16 cellular contexts compared by ENCODE assay signal in genomic region chr3:15694628-15695027, GRCh38.
DNase-seq lines count a peak whose midpoint lies in the region; ATAC-seq, FAIRE-seq and TF ChIP-seq lines count a peak whose summit lies in the region.
"Had no signal": no experiment of that assay in that cellular context is flagged by ENCODE, and none has a peak within 500 bp of the region (broad histone marks: within the 10 kb centered on the region; RNA-seq: fewer than 3 reads in every experiment).

No MANE protein-coding gene starts in this region.

- no peak for TF ChIP-seq RAD21 in K562 (CRISPR knock-in tag; conservative IDR thresholded peaks at IDR 0.05 in 1 of 2, IDR thresholded peaks at IDR 0.05 in 1 of 2)

- 85% methylated on average over 1 of the region's 1 CpG for WGBS in K562 (ENCODE audit: insufficient coverage, low coverage, missing lambda C conversion rate)

- H3K79me2 ChIP-seq in GM23338 (replicated peaks; ENCODE audit: insufficient read depth) (no peaks in the 10 kb centered on the region), K562 (ENCODE audit: control insufficient read depth, insufficient read depth, low read length) (no peaks in the 10 kb centered on the region)

- H3K36me3 ChIP-seq in GM23338 (ENCODE audit: insufficient read depth), result peaks cover 7% of the 10 kb centered on the region; the same call in 1 of the 2 replicates
- peaks cover 45% of the 10 kb centered on the region; the same call in 2 of the 3 replicates for H3K36me3 ChIP-seq in K562 (ENCODE audit: control insufficient read depth, insufficient read depth, low read length)

- H3K4me2 ChIP-seq in GM23338 (no peak overlapping the region), K562 (ENCODE audit: insufficient read depth, low read length) (no peak overlapping the region)
- H3K4me2 ChIP-seq: A549, BLaER1 had no signal

- TF ChIP-seq CTCF in GM23338 (conservative IDR thresholded peaks at IDR 0.05; ENCODE audit: low read depth in 2 of 2) (no peak), K562 (IDR thresholded peaks at IDR 0.05 in 2 of 3, conservative IDR thresholded peaks at IDR 0.05 in 1 of 3; ENCODE audit: insufficient read depth in 2 of 3, low read depth in 1 of 3, low read length in 3 of 3) (no peak), mesothelial cell of epicardium (IDR thresholded peaks at IDR 0.05; ENCODE audit: unreplicated experiment) (no peak)

- H2AFZ ChIP-seq in GM23338, result no peak overlapping the region
- no peak overlapping the region for H2AFZ ChIP-seq in K562 (ENCODE audit: low read depth, low read length)

- H3K27ac Mint-ChIP-seq in GM23338 (peak overlapping the region; percentile 39; the same call in 1 of the 2 replicates), mesothelial cell of epicardium (peak overlapping the region; percentile 59)
- no peak overlapping the region for H3K27ac Mint-ChIP-seq in activated T-cell treated with anti-CD3 and anti-CD28 coated beads, Interleukin-2, amount 50 U/mL, for 24 hours

- H3K9me2 ChIP-seq in GM23338 (ENCODE audit: insufficient read depth), result no peaks in the 10 kb centered on the region

- no peaks in the 10 kb centered on the region for H3K9me3 ChIP-seq in K562 (replicated peaks; ENCODE audit: control insufficient read depth, insufficient read depth, low read depth, low read length)
- H3K9me3 ChIP-seq: A549, BLaER1, HAP-1 had no signal

- ATAC-seq in GM23338, result no peak
- no peak for ATAC-seq in K562
- no peak for ATAC-seq in HG02642 (IDR thresholded peaks at IDR 0.05; ENCODE audit: poor library complexity, unreplicated experiment)
- no peak for ATAC-seq in HG03135 (IDR thresholded peaks at IDR 0.05; ENCODE audit: unreplicated experiment)
- ATAC-seq: A549 had no signal

- no peak overlapping the region for H3K9ac ChIP-seq in K562 (ENCODE audit: insufficient read depth in 1 of 2, low read depth in 2 of 2, low read length in 2 of 2)
- H3K9ac ChIP-seq: BLaER1 had no signal

- H3K9me1 ChIP-seq in K562 (ENCODE audit: control insufficient read depth, insufficient read depth, low read length), result no peaks in the 10 kb centered on the region

- no peak for TF ChIP-seq POLR2A in K562 (conservative IDR thresholded peaks at IDR 0.05)

- no TSS peak for BruUV-seq in K562 (replicated peaks; lab: Mats Ljungman, UMichigan)

- no peak for FAIRE-seq in K562 (lab: Jason Lieb, UNC)
- FAIRE-seq: A549, RCC 7860 had no signal

- no peaks in the 10 kb centered on the region for H3F3A ChIP-seq in GM23338 (replicated peaks; ENCODE audit: low read depth)

- DNase-seq in GM23338 (ENCODE audit: low spot score) (no peak), NCI-H2227 treated with DMSO at 0.1 percent for 48 hours (lab: John Stamatoyannopoulos, UW) (peak; percentile 64), K562 (ENCODE audit: extremely low read depth in 1 of 4, low spot score in 3 of 4) (no peak), mesothelial cell of epicardium (ENCODE audit: low spot score in 2 of 2, unreplicated experiment in 2 of 2) (no peak)
- no peak for DNase-seq in activated T-cell treated with anti-CD3 and anti-CD28 coated beads, Interleukin-2, amount 50 U/mL, for 24 hours
- DNase-seq: CD4-positive, alpha-beta memory T cell; GF-D8; NCI-H1436; NCI-H526; SHP77 had no signal

- POLR2A ChIA-PET in K562 (lab: Yijun Ruan, JAX), result no interaction called here

- H3K9me3 Mint-ChIP-seq in GM23338 (no peaks in the 10 kb centered on the region), mesothelial cell of epicardium (peaks cover 7% of the 10 kb centered on the region)
- H3K9me3 Mint-ChIP-seq in activated T-cell treated with anti-CD3 and anti-CD28 coated beads, Interleukin-2, amount 50 U/mL, for 24 hours, result no peaks in the 10 kb centered on the region
- H3K9me3 Mint-ChIP-seq: CD4-positive, alpha-beta memory T cell had no signal

- H3K27ac ChIP-seq in GM23338 (ENCODE audit: low read depth) (no peak overlapping the region), K562 (ENCODE audit: extremely low read depth, low read depth, low read length) (no peak overlapping the region)
- H3K27ac ChIP-seq: A549, BLaER1 had no signal

- H3K4me1 Mint-ChIP-seq in GM23338 (no peaks in the 10 kb centered on the region), mesothelial cell of epicardium (peaks cover 15% of the 10 kb centered on the region)
- H3K4me1 Mint-ChIP-seq in activated T-cell treated with anti-CD3 and anti-CD28 coated beads, Interleukin-2, amount 50 U/mL, for 24 hours (ENCODE audit: low read depth), result no peaks in the 10 kb centered on the region

- H3K27me3 Mint-ChIP-seq in GM23338 (ENCODE audit: insufficient read depth, low read depth, poor library complexity) (no peaks in the 10 kb centered on the region), mesothelial cell of epicardium (ENCODE audit: low read depth) (no peaks in the 10 kb centered on the region)
- no peaks in the 10 kb centered on the region for H3K27me3 Mint-ChIP-seq in activated T-cell treated with anti-CD3 and anti-CD28 coated beads, Interleukin-2, amount 50 U/mL, for 24 hours
- H3K27me3 Mint-ChIP-seq: CD4-positive, alpha-beta memory T cell had no signal

- no peak for TF ChIP-seq EP300 in K562 (IDR thresholded peaks at IDR 0.05; ENCODE audit: low read length)

- H3K27me3 ChIP-seq in GM23338 (ENCODE audit: insufficient read depth) (no peaks in the 10 kb centered on the region), K562 (ENCODE audit: control insufficient read depth in 2 of 2, insufficient read depth in 2 of 2, low read length in 2 of 2) (no peaks in the 10 kb centered on the region)
- H3K27me3 ChIP-seq: BLaER1 had no signal

- H3K4me3 ChIP-seq in GM23338, result no peak overlapping the region
- no peak overlapping the region for H3K4me3 ChIP-seq in K562
- H3K4me3 ChIP-seq: A549, BLaER1, HAP-1 had no signal

- intact Hi-C loops in K562 (cut with micrococcal nuclease), result no loop called here

- H4K20me1 ChIP-seq in GM23338 (replicated peaks; ENCODE audit: insufficient read depth) (no peaks in the 10 kb centered on the region), K562 (replicated peaks; ENCODE audit: control insufficient read depth, insufficient read depth, low read length) (no peaks in the 10 kb centered on the region)
- H4K20me1 ChIP-seq: BLaER1 had no signal

- CTCF ChIA-PET in K562 (lab: Yijun Ruan, JAX; ENCODE audit: low intra/inter-chr PET ratio), result no interaction called here

- H3K4me3 Mint-ChIP-seq in GM23338 (no peak overlapping the region), mesothelial cell of epicardium (no peak overlapping the region)
- H3K4me3 Mint-ChIP-seq in activated T-cell treated with anti-CD3 and anti-CD28 coated beads, Interleukin-2, amount 50 U/mL, for 24 hours, result no peak overlapping the region
- H3K4me3 Mint-ChIP-seq: CD4-positive, alpha-beta memory T cell had no signal

- in situ Hi-C loops in K562 (cut with MboI), result no loop called here

- H3K4me1 ChIP-seq in GM23338 (ENCODE audit: insufficient read depth), result no peaks in the 10 kb centered on the region
- no peaks in the 10 kb centered on the region for H3K4me1 ChIP-seq in K562 (replicated peaks in 1 of 2; ENCODE audit: control insufficient read depth in 2 of 2, insufficient read depth in 2 of 2, low read length in 2 of 2)
- H3K4me1 ChIP-seq: A549, BLaER1 had no signal

- peaks cover 30% of the 10 kb centered on the region; the same call in 2 of the 3 replicates for H3K36me3 Mint-ChIP-seq in GM23338 (ENCODE audit: low read depth)
- peaks cover 34% of the 10 kb centered on the region for H3K36me3 Mint-ChIP-seq in mesothelial cell of epicardium
- peaks cover 86% of the 10 kb centered on the region for H3K36me3 Mint-ChIP-seq in activated T-cell treated with anti-CD3 and anti-CD28 coated beads, Interleukin-2, amount 50 U/mL, for 24 hours (ENCODE audit: low read depth)

TF ChIP-seq in GM23338, 12 proteins besides CTCF, POLR2A, EP300 and RAD21 (continues in another document):
- TF ChIP-seq JUNB (IDR thresholded peaks at IDR 0.05; ENCODE audit: unreplicated experiment), result no peak

TF ChIP-seq in K562, 482 proteins besides CTCF, POLR2A, EP300 and RAD21:
- TF ChIP-seq ZNF316 (IDR thresholded peaks at IDR 0.05), result peak; percentile 57
- TF ChIP-seq C11orf30 (IDR thresholded peaks at IDR 0.05; ENCODE audit: low read depth), result peak; percentile 45; the same call in 1 of the 2 replicates
- no peak for TF ChIP-seq FOXM1 (IDR thresholded peaks at IDR 0.05; ENCODE audit: low read depth)
- no peak for TF ChIP-seq FOXM1 (CRISPR knock-in tag; IDR thresholded peaks at IDR 0.05; ENCODE audit: low read depth)
